23 cellular contexts compared by ENCODE assay signal in genomic region chr13:93730780-93731179, GRCh38.
DNase-seq lines count a peak whose midpoint lies in the region; ATAC-seq, FAIRE-seq and TF ChIP-seq lines count a peak whose summit lies in the region.
"Had no signal": no experiment of that assay in that cellular context is flagged by ENCODE, and none has a peak within 500 bp of the region (broad histone marks: within the 10 kb centered on the region; RNA-seq: fewer than 3 reads in every experiment).

No MANE protein-coding gene starts in this region.

- TF ChIP-seq EP300 in A549 (IDR thresholded peaks at IDR 0.05) = no peak

- 20% methylated on average over 3 of the region's 3 CpGs for WGBS in A549 (ENCODE audit: missing lambda C conversion rate)

- H3K79me2 ChIP-seq in fibroblast of lung (ENCODE audit: control insufficient read depth, insufficient read depth, low read length) = no peaks in the 10 kb centered on the region
- H3K79me2 ChIP-seq in osteoblast (ENCODE audit: insufficient read depth, low read length) = no peaks in the 10 kb centered on the region

- CTCF ChIA-PET in A549 (lab: Yijun Ruan, JAX) = no interaction called here

- no peak for TF ChIP-seq RAD21 in A549 (conservative IDR thresholded peaks at IDR 0.05 in 1 of 2, IDR thresholded peaks at IDR 0.05 in 1 of 2)

- TF ChIP-seq CTCF in A549 (IDR thresholded peaks at IDR 0.05) (no peak), fibroblast of lung (conservative IDR thresholded peaks at IDR 0.05 in 1 of 2, IDR thresholded peaks at IDR 0.05 in 1 of 2; ENCODE audit: low read depth in 1 of 2, low read length in 2 of 2) (no peak), osteoblast (IDR thresholded peaks at IDR 0.05; ENCODE audit: extremely low read depth, low read depth, low read length) (no peak)

- no peak for FAIRE-seq in A549 (lab: Jason Lieb, UNC)
- FAIRE-seq: A204.1 had no signal

- H3K27ac ChIP-seq in A549 (no peak overlapping the region), fibroblast of lung (ENCODE audit: insufficient read depth, low read length) (no peak overlapping the region), osteoblast (ENCODE audit: low read depth, low read length) (no peak overlapping the region)
- H3K27ac ChIP-seq: BLaER1, dorsolateral prefrontal cortex, heart right ventricle, RWPE1, stomach, WERI-Rb-1 had no signal

- H2AFZ ChIP-seq in fibroblast of lung (ENCODE audit: low read length) = no peak overlapping the region
- peak overlapping the region; percentile 61 for H2AFZ ChIP-seq in osteoblast (ENCODE audit: low read length)

- no peak for TF ChIP-seq POLR2A in A549 (IDR thresholded peaks at IDR 0.05; ENCODE audit: low read length)

- no peaks in the 10 kb centered on the region for H3K27me3 ChIP-seq in fibroblast of lung (ENCODE audit: control insufficient read depth, insufficient read depth, low read length)
- no peaks in the 10 kb centered on the region for H3K27me3 ChIP-seq in osteoblast (ENCODE audit: insufficient read depth, low read length)
- H3K27me3 ChIP-seq: BLaER1, dorsolateral prefrontal cortex, heart right ventricle, stomach, upper lobe of left lung had no signal

- H3K36me3 ChIP-seq in fibroblast of lung (ENCODE audit: control insufficient read depth, insufficient read depth, low read length) (no peaks in the 10 kb centered on the region), osteoblast (ENCODE audit: insufficient read depth, low read length) (no peaks in the 10 kb centered on the region)
- H3K36me3 ChIP-seq: BLaER1, heart right ventricle, stomach, upper lobe of left lung had no signal

- H3K9ac ChIP-seq in fibroblast of lung (ENCODE audit: insufficient read depth, low read length) = no peak overlapping the region
- H3K9ac ChIP-seq: BLaER1 had no signal

- no peaks in the 10 kb centered on the region for H3K9me3 ChIP-seq in A549
- no peaks in the 10 kb centered on the region for H3K9me3 ChIP-seq in fibroblast of lung (ENCODE audit: control insufficient read depth, insufficient read depth, low read depth, low read length)
- no peaks in the 10 kb centered on the region for H3K9me3 ChIP-seq in osteoblast (ENCODE audit: low read depth, low read length)
- H3K9me3 ChIP-seq: BLaER1, heart right ventricle, upper lobe of left lung had no signal

- DNase-seq in A549 (ENCODE audit: low read depth in 1 of 2, low spot score in 1 of 2) (no peak), NCI-H2227 (lab: John Stamatoyannopoulos, UW; ENCODE audit: unreplicated experiment) (peak; percentile 20), fibroblast of lung (ENCODE audit: low read depth in 2 of 2) (peak; percentile 46 to 78), osteoblast (ENCODE audit: insufficient read length, low spot score, missing footprints) (no peak), NCI-H1092 (lab: John Stamatoyannopoulos, UW) (no peak)
- no peak for DNase-seq in stimulated activated CD4-positive, alpha-beta T cell treated with anti-CD3 and anti-CD28 coated beads, Interleukin-1b, Interleukin-23, amount 100 ng/mL, for 48 hours
- DNase-seq: activated CD8-positive, alpha-beta memory T cell treated with anti-CD3 and anti-CD28 coated beads, Interleukin-2, amount 50 U/mL, for 4 hours; activated gamma-delta T cell; dorsolateral prefrontal cortex; heart right ventricle; MM.1S; NCI-H1436 treated with DMSO at 0.1 percent for 48 hours; NCI-H2171 treated with DMSO at 0.1 percent for 48 hours; stimulated activated CD4-positive, alpha-beta T cell treated with anti-CD3 and anti-CD28 coated beads, Interleukin-12 subunit alpha, Interleukin-12 subunit beta, amount 100 ng/mL, for 4 hours; stomach; upper lobe of left lung; WERI-Rb-1 had no signal

- H4K20me1 ChIP-seq in fibroblast of lung (ENCODE audit: control insufficient read depth, extremely low read depth, insufficient read depth, low read length) = no peaks in the 10 kb centered on the region
- no peaks in the 10 kb centered on the region for H4K20me1 ChIP-seq in osteoblast (ENCODE audit: insufficient read depth, low read length)
- H4K20me1 ChIP-seq: BLaER1 had no signal

- POLR2A ChIA-PET in A549 (lab: Yijun Ruan, JAX) = no interaction called here

- ATAC-seq in A549 (no peak), GM21381 (IDR thresholded peaks at IDR 0.05; ENCODE audit: unreplicated experiment) (no peak), HG03095 (IDR thresholded peaks at IDR 0.05; ENCODE audit: unreplicated experiment) (no peak)
- ATAC-seq: heart right ventricle, SK-N-SH treated with all-trans-retinoic acid at 6 μM for 48 hours had no signal

- H3K4me2 ChIP-seq in A549 = peak overlapping the region; percentile 14; the same call in 2 of the 3 replicates
- no peak overlapping the region for H3K4me2 ChIP-seq in fibroblast of lung (ENCODE audit: extremely low read depth, insufficient read depth, low read length)
- H3K4me2 ChIP-seq in osteoblast (ENCODE audit: insufficient read depth, low read length) = peak overlapping the region; percentile 37
- H3K4me2 ChIP-seq: BLaER1 had no signal

- H3K4me3 ChIP-seq in A549 (no peak overlapping the region), fibroblast of lung (replicated peaks in 1 of 4; ENCODE audit: control extremely low read depth in 1 of 4, insufficient read depth in 1 of 4, low read depth in 3 of 4, low read length in 4 of 4) (no peak overlapping the region), osteoblast (ENCODE audit: insufficient read depth, low read length) (no peak overlapping the region)
- H3K4me3 ChIP-seq: BLaER1, dorsolateral prefrontal cortex, heart right ventricle, stomach, upper lobe of left lung had no signal

- H3K4me1 ChIP-seq in A549 (no peaks in the 10 kb centered on the region), fibroblast of lung (ENCODE audit: control insufficient read depth, extremely low read depth, insufficient read depth, low read length) (peaks cover 2% of the 10 kb centered on the region), osteoblast (ENCODE audit: insufficient read depth, low read length) (peaks cover 20% of the 10 kb centered on the region)
- H3K4me1 ChIP-seq: BLaER1, heart right ventricle, stomach, upper lobe of left lung had no signal

TF ChIP-seq in A549, 52 proteins besides CTCF, POLR2A, EP300 and RAD21:
- TF ChIP-seq CBX8 (IDR thresholded peaks at IDR 0.05) (no peak), E2F6 (IDR thresholded peaks at IDR 0.05; ENCODE audit: borderline replicate concordance, low read depth) (no peak), TP53 (CRISPR knock-in tag; IDR thresholded peaks at IDR 0.05) (no peak), NFE2L2 (conservative IDR thresholded peaks at IDR 0.05; ENCODE audit: low read length) (no peak), PBX3 (IDR thresholded peaks at IDR 0.05) (no peak), MAFK (IDR thresholded peaks at IDR 0.05; ENCODE audit: partially characterized antibody) (no peak), MYC (IDR thresholded peaks at IDR 0.05; ENCODE audit: borderline replicate concordance, low read length) (no peak), KDM1A (IDR thresholded peaks at IDR 0.05; ENCODE audit: low read depth) (no peak), FOSB (CRISPR knock-in tag; IDR thresholded peaks at IDR 0.05) (no peak), ESRRA (IDR thresholded peaks at IDR 0.05; ENCODE audit: borderline replicate concordance, low read length) (no peak), POLR2AphosphoS2 (conservative IDR thresholded peaks at IDR 0.05; ENCODE audit: low read length) (no peak), ATOH8 (CRISPR knock-in tag; IDR thresholded peaks at IDR 0.05; ENCODE audit: low read depth) (no peak), ZNF302 (CRISPR knock-in tag; IDR thresholded peaks at IDR 0.05) (no peak), HOXB13 (CRISPR knock-in tag; IDR thresholded peaks at IDR 0.05; ENCODE audit: low read depth) (no peak), HOXB5 (CRISPR knock-in tag; IDR thresholded peaks at IDR 0.05) (no peak), EHF (CRISPR knock-in tag; IDR thresholded peaks at IDR 0.05) (no peak), TFCP2L1 (CRISPR knock-in tag; IDR thresholded peaks at IDR 0.05) (no peak), JUNB (IDR thresholded peaks at IDR 0.05) (no peak), RARB (CRISPR knock-in tag; IDR thresholded peaks at IDR 0.05) (no peak)

Comparison
In these comparisons a context has a peak if more than half of its experiments do, and no peak if none do; other contexts are left out.
1. DNase-seq: peak in NCI-H2227 (single experiment) and fibroblast of lung (2 of 2); none in A549 (0 of 2), osteoblast (single experiment), NCI-H1092 (single experiment) and stimulated activated CD4-positive, alpha-beta T cell treated with anti-CD3 and anti-CD28 coated beads, Interleukin-1b, Interleukin-23, amount 100 ng/mL, for 48 hours (single experiment).